17 cellular contexts compared by ENCODE assay signal in genomic region chr17:66207936-66208335, GRCh38. TPM values are rescaled to one million over a fixed set of nuclear protein-coding genes. Genes with fewer than 3 reads are reported as not detected.
DNase-seq lines count a peak whose midpoint lies in the region; ATAC-seq, FAIRE-seq and TF ChIP-seq lines count a peak whose summit lies in the region.
"Had no signal": no experiment of that assay in that cellular context is flagged by ENCODE, and none has a peak within 500 bp of the region (broad histone marks: within the 10 kb centered on the region; RNA-seq: fewer than 3 reads in every experiment).

No MANE protein-coding gene starts in this region.

- H3K4me3 ChIP-seq in right atrium auricular region = no peak overlapping the region
- H3K4me3 ChIP-seq: BLaER1 treated with 17β-estradiol and CSF1 and Interleukin-3, amounts not matched to agents 10 nM and 100 nM had no signal

- no peaks in the 10 kb centered on the region for H3K4me1 ChIP-seq in right atrium auricular region

- no peaks in the 10 kb centered on the region for H3K27me3 ChIP-seq in right atrium auricular region
- H3K27me3 ChIP-seq: BLaER1 treated with 17β-estradiol and CSF1 and Interleukin-3, amounts not matched to agents 10 nM and 100 nM had no signal

- H3K27ac ChIP-seq in right atrium auricular region = no peak overlapping the region
- H3K27ac ChIP-seq: BLaER1 treated with 17β-estradiol and CSF1 and Interleukin-3, amounts not matched to agents 10 nM and 100 nM had no signal

- intact Hi-C loops in Right ventricle myocardium superior (cut with DNase I) = no loop called here
- intact Hi-C loops in left ventricle myocardium superior (cut with micrococcal nuclease) = no loop called here

- FAIRE-seq in frontal cortex (lab: Jason Lieb, UNC) = no peak
- FAIRE-seq: GM12891, GM19239, H1 had no signal

- ATAC-seq in Right ventricle myocardium superior (ENCODE audit: poor library complexity) = peak; percentile 85
- peak; percentile 90 for ATAC-seq in left ventricle myocardium superior
- ATAC-seq: CD8-positive, alpha-beta T cell had no signal

- no peaks in the 10 kb centered on the region for H3K36me3 ChIP-seq in right atrium auricular region
- H3K36me3 ChIP-seq: BLaER1 treated with 17β-estradiol and CSF1 and Interleukin-3, amounts not matched to agents 10 nM and 100 nM had no signal

- TF ChIP-seq CTCF in right atrium auricular region (IDR thresholded peaks at IDR 0.05) = peak in 1 of 2 donors; percentile 12

- no peaks in the 10 kb centered on the region for H3K9me3 ChIP-seq in right atrium auricular region

- DNase-seq in Right ventricle myocardium superior (no peak), right atrium auricular region (ENCODE audit: low spot score) (no peak), foreskin melanocyte (peak; percentile 2), left ventricle myocardium superior (no peak), frontal cortex (ENCODE audit: low spot score in 2 of 2) (no peak), MV-4-11 (lab: John Stamatoyannopoulos, UW) (no peak)
- DNase-seq: Calu3; CD8-positive, alpha-beta T cell; DMS79 treated with DMSO at 0.1 percent for 48 hours; H9; IMR-90 had no signal

RNA-seq across cellular contexts. Expression of gene CEP112, which starts 16.0 kb away (rescaled TPM):
- 20.7 TPM for total RNA-seq in Right ventricle myocardium superior
- total RNA-seq in right atrium auricular region = 10 to 100 TPM in 1 of 2 donors, 1 to 10 TPM in 1; 8.1 to 11.2 TPM
- 13.6 TPM for total RNA-seq in left ventricle myocardium superior
- total RNA-seq in frontal cortex = 13.5 TPM

RNA-seq across cellular contexts. Expression of gene APOH, which starts 21.3 kb away (rescaled TPM):
- total RNA-seq in Right ventricle myocardium superior = 0.32 TPM
- not detected for total RNA-seq in right atrium auricular region
- total RNA-seq in left ventricle myocardium superior = not detected
- not detected for total RNA-seq in frontal cortex
- total RNA-seq: A172; B cell; Calu3; CD8-positive, alpha-beta T cell; H1; H9; IMR-90 had no signal
